Comparison of ENCODE assay signal across 9 cellular contexts in genomic region chr1:23422313-23422877, GRCh38. TPM values are rescaled to one million over a fixed set of nuclear protein-coding genes. Genes with fewer than 3 reads are reported as not detected.
A peak's percentile ranks its signal among the peaks of the same experiment; 100 is the strongest.
DNase-seq lines count a peak whose midpoint lies in the region; ATAC-seq, FAIRE-seq and TF ChIP-seq lines count a peak whose summit lies in the region.
"Had no signal": no experiment of that assay in that cellular context is flagged by ENCODE, and none has a peak within 500 bp of the region (broad histone marks: within the 10 kb centered on the region; RNA-seq: fewer than 3 reads in every experiment).

No MANE protein-coding gene starts in this region.

- peaks cover 2% of the 10 kb centered on the region for H3K36me3 Mint-ChIP-seq in CD4-positive, alpha-beta T cell (ENCODE audit: low read depth)

- TF ChIP-seq CTCF in CD4-positive, alpha-beta T cell (IDR thresholded peaks at IDR 0.05) = no peak
- no peak for TF ChIP-seq CTCF in PC-3 (conservative IDR thresholded peaks at IDR 0.05; ENCODE audit: low read depth, low read length)
- no peak for TF ChIP-seq CTCF in spleen (IDR thresholded peaks at IDR 0.05 in 8 of 11, conservative IDR thresholded peaks at IDR 0.05 in 3 of 11)
- TF ChIP-seq CTCF in GM13977 (IDR thresholded peaks at IDR 0.05; ENCODE audit: extremely low read depth, insufficient read depth, missing control alignments) = no peak
- no peak for TF ChIP-seq CTCF in GM13976 (IDR thresholded peaks at IDR 0.05; ENCODE audit: borderline replicate concordance, control extremely low read depth, extremely low read depth, insufficient read depth, missing control alignments)

- WGBS in spleen, 5 donors = 4 to 9% (median 7%) methylated on average over 8 to 13 of the region's 13 CpGs

- peak overlapping the region; percentile 78 for H3K27ac Mint-ChIP-seq in CD4-positive, alpha-beta T cell

- peak overlapping the region; percentile 9; the same call in 1 of the 2 replicates for H3K9ac ChIP-seq in PC-3 (ENCODE audit: low read length)

- H4K20me1 ChIP-seq in PC-3 (ENCODE audit: low read length) = no peaks in the 10 kb centered on the region

- FAIRE-seq in RCC 7860 (lab: Jason Lieb, UNC) = no peak
- FAIRE-seq: colon had no signal

- DNase-seq in CD4-positive, alpha-beta T cell = peak in 9 of 10 experiments; percentile 14 to 65 (median 53)
- DNase-seq in PC-3 (peak; percentile 68), cardiac septum (ENCODE audit: low spot score) (peak; percentile 90), spleen (peak; percentile 86), GM13977 (ENCODE audit: low spot score) (no peak), RCC 7860 (ENCODE audit: low spot score) (no peak), GM13976 (ENCODE audit: low spot score) (no peak)
- DNase-seq in activated gamma-delta T cell treated with anti-CD3 and anti-CD28 coated beads, Interleukin-2, amount 50 U/mL, for 16 hours (ENCODE audit: low read depth) = peak; percentile 24

- H3K4me3 Mint-ChIP-seq in CD4-positive, alpha-beta T cell = peak overlapping the region; percentile 86

- H3K27me3 Mint-ChIP-seq in CD4-positive, alpha-beta T cell = no peaks in the 10 kb centered on the region

- peaks cover 30% of the 10 kb centered on the region for H3K4me1 Mint-ChIP-seq in CD4-positive, alpha-beta T cell (ENCODE audit: low read depth)

- H3K4me3 ChIP-seq in PC-3 (ENCODE audit: low read length) = peak overlapping the region; percentile 19; the same call in 1 of the 2 replicates
- peak overlapping the region in 1 of 8 donors; percentile 78 for H3K4me3 ChIP-seq in spleen

- no TSS peak for BruUV-seq in PC-3 (replicated peaks; lab: Mats Ljungman, UMichigan)

- no peaks in the 10 kb centered on the region for H3K9me3 ChIP-seq in CD4-positive, alpha-beta T cell (ENCODE audit: control insufficient read depth, low read length)
- H3K9me3 ChIP-seq in PC-3 (ENCODE audit: low read length) (no peaks in the 10 kb centered on the region), spleen (no peaks in the 10 kb centered on the region)

- peak overlapping the region; percentile 98 for H3K4me2 ChIP-seq in PC-3 (ENCODE audit: low read length)

- H3K27ac ChIP-seq in CD4-positive, alpha-beta T cell (ENCODE audit: low read depth, low read length) = peak overlapping the region; percentile 10
- peak overlapping the region; percentile 59 for H3K27ac ChIP-seq in PC-3 (ENCODE audit: low read length)
- H3K27ac ChIP-seq in spleen = peak overlapping the region; percentile 32 to 76 (median 61)

- CTCF ChIA-PET in CD4-positive, alpha-beta T cell (lab: Charles Lee) = interaction anchor here (1.0 to 1.5 kb wide), 2 partner anchors 21 to 75 kb away, joined by 3 to 5 read pairs; no protein-coding TSS in a partner anchor
- CTCF ChIA-PET in PC-3 (lab: Charles Lee) = interaction anchor here (1.2 to 1.6 kb wide), 3 partner anchors 19 to 215 kb away, joined by 3 to 8 read pairs (median 3); no protein-coding TSS in a partner anchor

- ATAC-seq in CD4-positive, alpha-beta T cell (ENCODE audit: poor library complexity) = peak; percentile 76
- ATAC-seq in PC-3 = peak; percentile 65

- POLR2A ChIA-PET in CD4-positive, alpha-beta T cell (lab: Charles Lee) = interaction anchor here (0.6 to 5.4 kb wide), 15 partner anchors 11 to 215 kb away, joined by 3 to 33 read pairs (median 5); partner anchors contain the start of genes ASAP3 and HNRNPR
- POLR2A ChIA-PET in PC-3 (lab: Charles Lee; ENCODE audit: unreplicated experiment) = interaction anchor here (0.5 kb wide), 1 partner anchor 20 kb away, joined by 3 read pairs; no protein-coding TSS in a partner anchor

- H3F3A ChIP-seq in PC-3 (ENCODE audit: low read length, unreplicated experiment) = no peaks in the 10 kb centered on the region

- H3K4me1 ChIP-seq in PC-3 (ENCODE audit: insufficient read depth, low read length) (peaks cover 23% of the 10 kb centered on the region), spleen (peaks cover 15 to 40% (median 34%) of the 10 kb centered on the region in 6 donors)

- no peaks in the 10 kb centered on the region for H3K9me3 Mint-ChIP-seq in CD4-positive, alpha-beta T cell

- H2AFZ ChIP-seq in PC-3 (ENCODE audit: low read length) = peak overlapping the region; percentile 69

- intact Hi-C loops in CD4-positive, alpha-beta T cell (cut with DNase I, micrococcal nuclease) = loop anchor here (5.0 to 10.0 kb wide), 2 partner anchors 62 to 110 kb away; partner anchors contain the start of genes ASAP3 (in 1 of the 2) and E2F2 (in 1 of the 2)
- intact Hi-C loops in PC-3 (cut with micrococcal nuclease) (loop anchor here (2.0 to 5.0 kb wide), 2 partner anchors 62 to 115 kb away; partner anchors contain the start of gene ASAP3), cardiac septum (cut with DNase I) (loop anchor here (5.0 to 10.0 kb wide), 2 partner anchors 60 to 112 kb away; partner anchors contain the start of genes ASAP3 and E2F2), spleen (cut with DNase I; ENCODE audit: low total_unique reads) (no loop called here)

- no peaks in the 10 kb centered on the region for H3K27me3 ChIP-seq in CD4-positive, alpha-beta T cell (ENCODE audit: control insufficient read depth, insufficient read depth, low read length)
- H3K27me3 ChIP-seq in PC-3 (ENCODE audit: low read length) (no peaks in the 10 kb centered on the region), spleen (replicated peaks in 1 of 7) (peaks cover 0 to 52% (median 20%) of the 10 kb centered on the region in 7 donors)

- no peaks in the 10 kb centered on the region for H3K9me2 ChIP-seq in PC-3 (replicated peaks; ENCODE audit: low read length)

- in situ Hi-C loops in GM13977 (cut with MboI; ENCODE audit: low pct_unique_long_range_greater_than_20kb, low sequenced_read_pairs, unreplicated experiment) = no loop called here
- in situ Hi-C loops in GM13976 (cut with MboI; ENCODE audit: low sequenced_read_pairs, unreplicated experiment) = no loop called here

- H3K79me2 ChIP-seq in PC-3 (ENCODE audit: low read length) = peaks cover 15% of the 10 kb centered on the region; the same call in 1 of the 2 replicates

- H3K36me3 ChIP-seq in PC-3 (ENCODE audit: low read depth, low read length) (no peaks in the 10 kb centered on the region), spleen (no peaks in the 10 kb centered on the region)

- TF ChIP-seq POLR2A in spleen (IDR thresholded peaks at IDR 0.05) = no peak

RNA-seq across cellular contexts. Expression of gene TCEA3, which starts 2.2 kb away (rescaled TPM):
- total RNA-seq in CD4-positive, alpha-beta T cell = 10 to 100 TPM; 33.1 to 34.6 TPM
- total RNA-seq in PC-3 (2014; rRNA removed) (18.7 and 23.6 TPM in 2 replicates), cardiac septum (46.0 TPM), spleen (10 to 100 TPM in 4 of 7 donors, 1 to 10 TPM in 3; 9.1 to 19.6 (median 17.6) TPM)
- 10 to 100 TPM in 1 of 3 donors, 1 to 10 TPM in 2; 4.6 to 11.0 (median 6.6) TPM for polyA plus RNA-seq in spleen

RNA-seq across cellular contexts. Expression of gene ZNF436, which starts 52.8 kb away (rescaled TPM):
- 1 to 10 TPM; 3.7 to 4.0 TPM for total RNA-seq in CD4-positive, alpha-beta T cell
- total RNA-seq in PC-3 (2014; rRNA removed) (7.8 and 10.5 TPM in 2 replicates), cardiac septum (19.8 TPM), spleen (10 to 100 TPM; 15.3 to 32.1 (median 20.3) TPM)
- 1 to 10 TPM; 2.8 to 5.5 (median 3.4) TPM for polyA plus RNA-seq in spleen

Comparison
In these comparisons a context has a peak if more than half of its experiments do, and no peak if none do; other contexts are left out.
1. DNase-seq: peak in CD4-positive, alpha-beta T cell (9 of 10), PC-3 (single experiment), activated gamma-delta T cell treated with anti-CD3 and anti-CD28 coated beads, Interleukin-2, amount 50 U/mL, for 16 hours (single experiment), cardiac septum (single experiment) and spleen (single experiment); none in GM13977 (single experiment), RCC 7860 (single experiment) and GM13976 (single experiment).
2. H3K27ac ChIP-seq: peak in every context shown above with its lines; median percentile 61 in spleen; 59 in PC-3; 10 in CD4-positive, alpha-beta T cell.